8 cellular contexts compared by ENCODE assay signal in genomic region chr17:50095626-50096037, GRCh38. TPM values are rescaled to one million over a fixed set of nuclear protein-coding genes. Genes with fewer than 3 reads are reported as not detected.
DNase-seq lines count a peak whose midpoint lies in the region; ATAC-seq and TF ChIP-seq lines count a peak whose summit lies in the region.

No MANE protein-coding gene starts in this region.

- no peaks in the 10 kb centered on the region for H3K9me3 ChIP-seq in breast epithelium
- no peaks in the 10 kb centered on the region for H3K9me3 ChIP-seq in upper lobe of right lung

- peaks cover 16% of the 10 kb centered on the region for H3K36me3 Mint-ChIP-seq in activated T-cell treated with anti-CD3 and anti-CD28 coated beads, Interleukin-2, amount 50 U/mL, for 24 hours (ENCODE audit: low read depth)

- H3K27ac Mint-ChIP-seq in activated T-cell treated with anti-CD3 and anti-CD28 coated beads, Interleukin-2, amount 50 U/mL, for 24 hours = peak overlapping the region; percentile 87

- H3K27me3 ChIP-seq in breast epithelium = no peaks in the 10 kb centered on the region
- no peaks in the 10 kb centered on the region for H3K27me3 ChIP-seq in upper lobe of right lung

- H3K9me3 Mint-ChIP-seq in activated T-cell treated with anti-CD3 and anti-CD28 coated beads, Interleukin-2, amount 50 U/mL, for 24 hours = no peaks in the 10 kb centered on the region

- no peak for TF ChIP-seq POLR2A in breast epithelium (IDR thresholded peaks at IDR 0.05)

- ATAC-seq in upper lobe of right lung = no peak

- H3K27ac ChIP-seq in breast epithelium = peak overlapping the region; percentile 84 to 92
- H3K27ac ChIP-seq in upper lobe of right lung = peak overlapping the region; percentile 87

- H3K4me1 ChIP-seq in breast epithelium (peaks cover 0 to 10% of the 10 kb centered on the region in 2 donors), upper lobe of right lung (peaks cover 13% of the 10 kb centered on the region)

- peak; percentile 46 for DNase-seq in activated T-cell treated with anti-CD3 and anti-CD28 coated beads, Interleukin-2, amount 50 U/mL, for 24 hours
- no peak for DNase-seq in activated T-cell treated with anti-CD3 and anti-CD28 coated beads, Interleukin-2, amount 50 U/mL, for 48 hours
- DNase-seq in breast epithelium (ENCODE audit: low spot score in 2 of 2) = no peak
- DNase-seq in medulla oblongata (ENCODE audit: extremely low spot score) = peak; percentile 32
- no peak for DNase-seq in upper lobe of right lung
- DNase-seq in stimulated activated CD4-positive, alpha-beta T cell treated with anti-CD3 and anti-CD28 coated beads, Interleukin-12 subunit alpha, Interleukin-12 subunit beta, amount 100 ng/mL, for 4 hours = no peak
- no peak for DNase-seq in AML-193 (lab: John Stamatoyannopoulos, UW)
- DNase-seq in NCI-H446 (lab: John Stamatoyannopoulos, UW) = no peak

- H3K36me3 ChIP-seq in breast epithelium = no peaks in the 10 kb centered on the region
- peaks cover 27% of the 10 kb centered on the region for H3K36me3 ChIP-seq in upper lobe of right lung

- H3K4me1 Mint-ChIP-seq in activated T-cell treated with anti-CD3 and anti-CD28 coated beads, Interleukin-2, amount 50 U/mL, for 24 hours (ENCODE audit: low read depth) = peaks cover 36% of the 10 kb centered on the region

- H3K4me3 ChIP-seq in breast epithelium (peak overlapping the region; percentile 84 to 99 (median 98)), upper lobe of right lung (peak overlapping the region; percentile 95)

- TF ChIP-seq CTCF in breast epithelium (IDR thresholded peaks at IDR 0.05) (no peak), upper lobe of right lung (IDR thresholded peaks at IDR 0.05) (no peak)

- H3K27me3 Mint-ChIP-seq in activated T-cell treated with anti-CD3 and anti-CD28 coated beads, Interleukin-2, amount 50 U/mL, for 24 hours = no peaks in the 10 kb centered on the region

- intact Hi-C loops in breast epithelium (cut with DNase I; ENCODE audit: low total_unique reads) (no loop called here), upper lobe of right lung (cut with DNase I) (no loop called here)

- peak overlapping the region; percentile 86 for H3K4me3 Mint-ChIP-seq in activated T-cell treated with anti-CD3 and anti-CD28 coated beads, Interleukin-2, amount 50 U/mL, for 24 hours

RNA-seq across cellular contexts. Expression of gene PDK2, which starts 0.5 kb away (rescaled TPM):
- 10 to 100 TPM; 28.2 to 53.4 (median 30.5) TPM for total RNA-seq in breast epithelium
- total RNA-seq in upper lobe of right lung = 30.2 TPM

RNA-seq across cellular contexts. Expression of gene SAMD14, which starts 34.3 kb away (rescaled TPM):
- total RNA-seq in breast epithelium (under 1 TPM in 2 of 3 donors, not detected in 1; 0.16 to 0.98 TPM), upper lobe of right lung (21.5 TPM)

RNA-seq across cellular contexts. Expression of gene ITGA3, which starts 39.7 kb away (rescaled TPM):
- total RNA-seq in breast epithelium (10 to 100 TPM; 10.6 to 67.6 (median 48.5) TPM), upper lobe of right lung (212 TPM)

RNA-seq across cellular contexts. Expression of gene PPP1R9B, which starts 54.8 kb away (rescaled TPM):
- total RNA-seq in breast epithelium = 10 to 100 TPM; 21.8 to 24.9 (median 22.7) TPM
- total RNA-seq in upper lobe of right lung = 103 TPM

Comparison
In these comparisons a context has a peak if more than half of its experiments do, and no peak if none do; other contexts are left out.
1. DNase-seq: peak in activated T-cell treated with anti-CD3 and anti-CD28 coated beads, Interleukin-2, amount 50 U/mL, for 24 hours (single experiment) and medulla oblongata (single experiment); none in activated T-cell treated with anti-CD3 and anti-CD28 coated beads, Interleukin-2, amount 50 U/mL, for 48 hours (0 of 2), breast epithelium (0 of 2), upper lobe of right lung (single experiment), stimulated activated CD4-positive, alpha-beta T cell treated with anti-CD3 and anti-CD28 coated beads, Interleukin-12 subunit alpha, Interleukin-12 subunit beta, amount 100 ng/mL, for 4 hours (single experiment), AML-193 (0 of 2) and NCI-H446 (0 of 2).
2. RNA of gene SAMD14, which starts 34.3 kb away (total RNA-seq): 21.5 TPM in upper lobe of right lung (single experiment); 0.16 to 0.98 TPM in breast epithelium; every median in the first group is over 10 times any median in the second.